ENCODE assay signal across 35 cellular contexts in the genomic region with DNA sequence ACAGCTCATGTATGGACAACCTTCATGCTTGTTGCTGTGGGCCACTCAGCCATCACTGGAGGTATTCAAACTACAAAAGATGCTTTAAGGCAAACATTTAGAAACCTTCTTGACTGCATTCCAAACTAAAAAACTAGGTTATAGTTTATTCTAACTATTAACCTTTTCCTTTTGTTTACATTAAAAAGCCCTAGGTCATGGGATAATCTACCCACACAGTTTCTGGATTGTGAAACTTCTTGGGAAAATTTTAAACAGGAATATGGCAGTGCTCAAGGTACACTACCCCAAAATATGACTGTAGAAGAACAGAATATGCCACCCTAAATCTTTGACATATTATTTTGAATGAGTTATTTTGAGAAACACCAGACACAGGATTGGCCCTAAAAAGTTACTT.
"Had no signal": no experiment of that assay in that cellular context is flagged by ENCODE, and none has a peak within 500 bp of the region (broad histone marks: within the 10 kb centered on the region; RNA-seq: fewer than 3 reads in every experiment).

No MANE protein-coding gene starts in this region.

- H3K4me3 ChIP-seq: adrenal gland, body of pancreas, PC-9 had no signal

- H3K27ac ChIP-seq: adrenal gland, body of pancreas, PC-9, RWPE1, VCaP had no signal

- H3K4me2 ChIP-seq: PC-9 had no signal

- H2AFZ ChIP-seq: PC-9 had no signal

- H3K27me3 Mint-ChIP-seq: activated B cell treated with CpG ODN at 0.5 μM for 24 hours; activated CD4-positive, alpha-beta memory T cell treated with anti-CD3 and anti-CD28 coated beads for 36 hours; T-cell; T-helper 17 cell had no signal

- H3K27ac Mint-ChIP-seq: activated B cell treated with CpG ODN at 0.5 μM for 24 hours; activated CD4-positive, alpha-beta memory T cell treated with anti-CD3 and anti-CD28 coated beads for 36 hours; activated naive CD4-positive, alpha-beta T cell treated with anti-CD3 and anti-CD28 coated beads for 36 hours; activated T-helper 1 cell treated with anti-CD3 and anti-CD28 coated beads, Interleukin-12 subunit alpha, Interleukin-12 subunit beta, Interleukin-2, Interleukin-4 antibody, amounts not matched to agents 30 ng/mL and 10 ng/mL and 1 ng/mL, durations not matched to agents 14 hours and 24 hours and 36 hours; T-helper 17 cell had no signal

- H3K9me3 Mint-ChIP-seq: activated B cell treated with CpG ODN at 0.5 μM for 24 hours had no signal

- ATAC-seq: activated naive CD4-positive, alpha-beta T cell treated with anti-CD3 and anti-CD28 coated beads, Interleukin-2, amount 50 U/mL, for 72 hours; activated T-cell treated with anti-CD3 and anti-CD28 coated beads, Interleukin-2, amount 50 U/mL, for 4 hours; body of pancreas; Right ventricle myocardium inferior; SK-N-SH treated with all-trans-retinoic acid at 6 μM for 48 hours; T-cell; T-helper 17 cell had no signal

- H3K4me1 ChIP-seq: body of pancreas had no signal

- H3K4me3 Mint-ChIP-seq: activated B cell treated with CpG ODN at 0.5 μM for 24 hours; activated CD4-positive, alpha-beta memory T cell treated with anti-CD3 and anti-CD28 coated beads for 36 hours; activated naive CD4-positive, alpha-beta T cell treated with anti-CD3 and anti-CD28 coated beads for 36 hours; activated T-cell treated with anti-CD3 and anti-CD28 coated beads, Interleukin-2, amount 50 U/mL, for 4 hours; activated T-helper 1 cell treated with anti-CD3 and anti-CD28 coated beads, Interleukin-12 subunit alpha, Interleukin-12 subunit beta, Interleukin-2, Interleukin-4 antibody, amounts not matched to agents 30 ng/mL and 10 ng/mL and 1 ng/mL, durations not matched to agents 14 hours and 24 hours and 36 hours; T-cell; T-helper 17 cell had no signal

- H3K27me3 ChIP-seq: adrenal gland, body of pancreas had no signal

- H3K4me1 Mint-ChIP-seq: activated B cell treated with CpG ODN at 0.5 μM for 24 hours, T-cell had no signal

- H3K9me3 ChIP-seq: adrenal gland, body of pancreas had no signal

- DNase-seq: activated B cell treated with CpG ODN at 0.5 μM for 24 hours; activated CD4-positive, alpha-beta memory T cell treated with anti-CD3 and anti-CD28 coated beads for 36 hours; activated CD4-positive, alpha-beta T cell treated with anti-CD3 and anti-CD28 coated beads for 4 hours; activated CD4-positive, alpha-beta T cell treated with anti-CD3 and anti-CD28 coated beads, Interleukin-2, amount 50 U/mL, for 1 hour; activated CD4-positive, CD25-positive, alpha-beta regulatory T cell treated with anti-CD3 and anti-CD28 coated beads, Interleukin-2, amount 50 U/mL, for 72 hours; activated CD8-positive, alpha-beta memory T cell treated with anti-CD3 and anti-CD28 coated beads, Interleukin-2, amount 50 U/mL, for 4 hours; activated gamma-delta T cell treated with Interleukin-2 at 50 U/mL for 16 hours; activated naive CD4-positive, alpha-beta T cell treated with anti-CD3 and anti-CD28 coated beads for 36 hours; activated T-cell treated with anti-CD3 and anti-CD28 coated beads for 4 hours; activated T-cell treated with anti-CD3 and anti-CD28 coated beads, Interleukin-2, amount 50 U/mL, for 4 hours; adrenal gland; body of pancreas; caudate nucleus; cerebellar nuclear complex; Kasumi-1; MM.1S; MV-4-11; NCI-H1105; NCI-H1417 treated with DMSO at 0.1 percent for 48 hours; NCI-H187 treated with DMSO at 0.1 percent for 48 hours; NCI-H2081; NCI-H2171 treated with DMSO at 0.1 percent for 48 hours; NCI-H2227 treated with DMSO at 0.1 percent for 48 hours; NCI-H446; NCI-H510A treated with DMSO at 0.1 percent for 48 hours; PC-9; SIG-M5; T-cell; T-helper 17 cell had no signal

- H3K36me3 ChIP-seq: adrenal gland had no signal
